ENCODE assay signal across 11 cellular contexts in genomic region chr3:143060906-143061305, GRCh38. TPM values are rescaled to one million over a fixed set of nuclear protein-coding genes. Genes with fewer than 3 reads are reported as not detected.
DNase-seq lines count a peak whose midpoint lies in the region; ATAC-seq and TF ChIP-seq lines count a peak whose summit lies in the region.
"Had no signal": no experiment of that assay in that cellular context is flagged by ENCODE, and none has a peak within 500 bp of the region (broad histone marks: within the 10 kb centered on the region; RNA-seq: fewer than 3 reads in every experiment).

No MANE protein-coding gene starts in this region.

- peaks cover 44 to 50% of the 10 kb centered on the region in 2 experiments for H3K36me3 ChIP-seq in SK-N-SH (replicated peaks in 1 of 2; ENCODE audit: control insufficient read depth in 1 of 2, insufficient read depth in 2 of 2, low read length in 1 of 2)

- no peak overlapping the region for H3K9ac ChIP-seq in SK-N-SH

- H3K4me1 ChIP-seq in SK-N-SH (ENCODE audit: control insufficient read depth in 1 of 2, insufficient read depth in 2 of 2, low read depth in 1 of 2, low read length in 1 of 2) = no peaks in the 10 kb centered on the region

- H3K9me2 ChIP-seq in SK-N-SH = peaks cover 3% of the 10 kb centered on the region; the same call in 1 of the 2 replicates

- no peak overlapping the region for H3K4me3 ChIP-seq in SK-N-SH (ENCODE audit: low read depth in 2 of 2, low read length in 1 of 2)

- ATAC-seq in GM18868 (IDR thresholded peaks at IDR 0.05; ENCODE audit: unreplicated experiment) (peak; percentile 98), GM21723 (IDR thresholded peaks at IDR 0.05; ENCODE audit: unreplicated experiment) (peak; percentile 98), HG03469 (IDR thresholded peaks at IDR 0.05; ENCODE audit: unreplicated experiment) (peak; percentile 92), sciatic nerve (no peak)
- ATAC-seq: effector memory CD8-positive, alpha-beta T cell had no signal

- no peak for TF ChIP-seq RAD21 in SK-N-SH (IDR thresholded peaks at IDR 0.05; ENCODE audit: low read length)

- no peak for TF ChIP-seq CTCF in RWPE1 (conservative IDR thresholded peaks at IDR 0.05; ENCODE audit: low read depth)
- TF ChIP-seq CTCF in SK-N-SH (IDR thresholded peaks at IDR 0.05) = no peak

- peak; percentile 18 for DNase-seq in iris pigment epithelial cell (ENCODE audit: low read depth)
- no peak for DNase-seq in sciatic nerve (ENCODE audit: low spot score)
- no peak for DNase-seq in UCSD-AML1 (lab: John Stamatoyannopoulos, UW; ENCODE audit: unreplicated experiment)
- no peak for DNase-seq in RWPE1 (ENCODE audit: low spot score)
- no peak for DNase-seq in SK-N-SH
- DNase-seq: activated CD4-positive, alpha-beta T cell treated with anti-CD3 and anti-CD28 coated beads, Interleukin-2, amount 50 U/mL, for 1 hour; effector memory CD8-positive, alpha-beta T cell; mesendoderm had no signal

- no peak overlapping the region for H2AFZ ChIP-seq in SK-N-SH (ENCODE audit: low read depth)

- no peaks in the 10 kb centered on the region for H4K20me1 ChIP-seq in SK-N-SH (ENCODE audit: insufficient read depth)

- peaks cover 9% of the 10 kb centered on the region for H3F3A ChIP-seq in SK-N-SH (replicated peaks; ENCODE audit: insufficient read depth)

- no peak overlapping the region for H3K4me2 ChIP-seq in SK-N-SH

- TF ChIP-seq EP300 in SK-N-SH (IDR thresholded peaks at IDR 0.05; ENCODE audit: borderline replicate concordance in 1 of 2, low read depth in 1 of 2, low read length in 1 of 2) = no peak

- no peaks in the 10 kb centered on the region for H3K9me3 ChIP-seq in SK-N-SH

- CTCF ChIA-PET in RWPE1 (lab: Yijun Ruan, JAX) (no interaction called here), SK-N-SH (lab: Yijun Ruan, JAX) (no interaction called here)

- no peak overlapping the region for H3K27ac ChIP-seq in RWPE1
- no peak overlapping the region for H3K27ac ChIP-seq in SK-N-SH (ENCODE audit: low read depth in 2 of 2, low read length in 1 of 2)

- no peaks in the 10 kb centered on the region for H3K27me3 ChIP-seq in SK-N-SH (ENCODE audit: insufficient read depth)

- intact Hi-C loops in sciatic nerve (cut with DNase I) = no loop called here

- WGBS in SK-N-SH (ENCODE audit: low lambda C conversion rate) = 97% methylated on average over 3 of the region's 3 CpGs

- no peaks in the 10 kb centered on the region for H3K79me2 ChIP-seq in SK-N-SH (ENCODE audit: insufficient read depth)

- POLR2A ChIA-PET in RWPE1 (lab: Yijun Ruan, JAX; ENCODE audit: low non-redundant PET) = no interaction called here
- POLR2A ChIA-PET in SK-N-SH (lab: Yijun Ruan, JAX) = no interaction called here

TF ChIP-seq in SK-N-SH, 30 proteins besides CTCF, POLR2A, EP300 and RAD21:
- TF ChIP-seq USF2 (IDR thresholded peaks at IDR 0.05; ENCODE audit: borderline replicate concordance, low read depth, low read length) (no peak), NRF1 (IDR thresholded peaks at IDR 0.05; ENCODE audit: low read depth, low read length) (no peak)

RNA-seq across cellular contexts. Expression of gene CHST2, which starts 58.7 kb away (rescaled TPM):
- 37.1 TPM for total RNA-seq in sciatic nerve
- 1.1 and 1.6 TPM in 2 replicates for polyA plus RNA-seq in SK-N-SH (2012; rRNA removed)
- polyA plus RNA-seq in SK-N-SH (2012; cell fraction: cytosol; rRNA removed) = 1.2 and 2.0 TPM in 2 replicates
- 1.3 and 1.5 TPM in 2 replicates for polyA plus RNA-seq in SK-N-SH (2012; cell fraction: nucleus; rRNA removed)

RNA-seq across cellular contexts. Expression of gene U2SURP, which starts 59.5 kb away (rescaled TPM):
- total RNA-seq in sciatic nerve = 125 TPM
- polyA plus RNA-seq in SK-N-SH (2012; rRNA removed) = 10.9 and 14.8 TPM in 2 replicates
- 12.9 and 20.9 TPM in 2 replicates for polyA plus RNA-seq in SK-N-SH (2012; cell fraction: cytosol; rRNA removed)
- polyA plus RNA-seq in SK-N-SH (2012; cell fraction: nucleus; rRNA removed) = 21.8 and 38.2 TPM in 2 replicates
